19 cellular contexts compared by ENCODE assay signal in the genomic region with DNA sequence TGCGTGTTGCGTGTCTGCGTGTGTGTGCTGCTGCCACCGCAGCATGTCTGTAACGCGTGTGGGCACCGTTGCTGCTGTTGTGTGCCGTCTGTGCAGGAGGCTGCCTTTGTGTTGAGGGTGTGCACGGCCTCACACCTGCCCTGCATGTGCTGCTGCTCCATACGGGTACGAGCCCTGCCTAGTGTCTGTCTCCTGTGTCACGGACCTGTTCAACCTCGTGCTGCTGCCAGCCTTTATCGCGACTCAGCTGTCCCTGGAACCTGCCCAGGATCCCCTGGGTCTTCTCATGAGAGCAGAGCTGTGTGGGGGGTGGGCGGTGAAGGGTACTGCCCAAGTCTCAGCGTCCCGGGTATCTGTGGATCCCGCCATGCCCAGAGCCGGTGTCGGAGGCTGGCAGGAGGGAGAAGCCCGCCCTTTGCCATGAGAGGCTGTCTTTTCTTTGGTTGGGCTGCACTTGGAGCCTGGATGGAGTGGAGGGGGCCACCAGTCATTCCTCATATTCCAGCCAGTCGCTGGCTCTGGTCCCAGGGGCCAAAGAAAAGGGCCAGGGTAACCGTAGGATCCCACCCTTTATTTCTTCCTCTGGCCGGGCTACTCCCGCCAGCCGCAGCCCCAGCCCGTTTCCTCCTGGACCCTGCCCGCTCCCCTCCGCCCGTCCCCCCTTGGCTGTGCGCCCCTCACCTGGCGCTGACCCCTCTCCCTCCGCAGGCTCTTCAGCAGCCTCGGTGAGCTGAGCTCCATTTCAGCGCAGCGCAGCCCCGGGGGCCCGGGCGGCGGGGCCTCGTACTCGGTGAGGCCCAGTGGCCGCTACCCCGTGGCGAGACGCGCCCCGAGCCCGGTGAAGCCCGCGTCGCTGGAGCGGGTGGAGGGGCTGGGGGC. TPM values are rescaled to one million over a fixed set of nuclear protein-coding genes. Genes with fewer than 3 reads are reported as not detected.
A peak's percentile ranks its signal among the peaks of the same experiment; 100 is the strongest.
DNase-seq lines count a peak whose midpoint lies in the region; ATAC-seq and TF ChIP-seq lines count a peak whose summit lies in the region.
"Had no signal": no experiment of that assay in that cellular context is flagged by ENCODE, and none has a peak within 500 bp of the region (broad histone marks: within the 10 kb centered on the region; RNA-seq: fewer than 3 reads in every experiment).

No MANE protein-coding gene starts in this region.

- TF ChIP-seq CTCF in natural killer cell (IDR thresholded peaks at IDR 0.05) (no peak), heart left ventricle (IDR thresholded peaks at IDR 0.05) (no peak), osteoblast (IDR thresholded peaks at IDR 0.05; ENCODE audit: extremely low read depth, low read depth, low read length) (no peak)

- H2AFZ ChIP-seq in osteoblast (ENCODE audit: low read length): no peak overlapping the region

- H3K27ac Mint-ChIP-seq in natural killer cell treated with Interleukin-12 subunit alpha and Interleukin-12 subunit beta and Interleukin-15 and Interleukin-18, amount 100 ng/mL, for 72 hours: no peak overlapping the region
- H3K27ac Mint-ChIP-seq in natural killer cell: no peak overlapping the region
- H3K27ac Mint-ChIP-seq: CD4-positive, alpha-beta T cell; HFFc6; type B pancreatic cell had no signal

- H3K4me3 Mint-ChIP-seq in natural killer cell treated with Interleukin-12 subunit alpha and Interleukin-12 subunit beta and Interleukin-15 and Interleukin-18, amount 100 ng/mL, for 72 hours: no peak overlapping the region
- H3K4me3 Mint-ChIP-seq in natural killer cell: no peak overlapping the region
- H3K4me3 Mint-ChIP-seq: CD4-positive, alpha-beta T cell; HFFc6; type B pancreatic cell had no signal

- no peaks in the 10 kb centered on the region for H3K36me3 Mint-ChIP-seq in natural killer cell treated with Interleukin-12 subunit alpha and Interleukin-12 subunit beta and Interleukin-15 and Interleukin-18, amount 100 ng/mL, for 72 hours
- H3K36me3 Mint-ChIP-seq in natural killer cell: no peaks in the 10 kb centered on the region

- DNase-seq in natural killer cell treated with Interleukin-12 subunit alpha and Interleukin-12 subunit beta and Interleukin-15 and Interleukin-18, amount 100 ng/mL, for 72 hours (ENCODE audit: low spot score): peak; percentile 45
- DNase-seq in natural killer cell (no peak), heart left ventricle (peak in 4 of 5 donors; percentile 18 to 59 (median 24)), osteoblast (ENCODE audit: insufficient read length, low spot score, missing footprints) (peak; percentile 81), Kasumi-1 (lab: John Stamatoyannopoulos, UW) (no peak), NCI-H1092 treated with DMSO at 0.1 percent for 48 hours (lab: John Stamatoyannopoulos, UW) (no peak)
- no peak for DNase-seq in NK-92 treated with Interleukin-12 subunit alpha and Interleukin-12 subunit beta, amount 100 ng/mL, for 24 hours (lab: John Stamatoyannopoulos, UW)
- DNase-seq: activated CD4-positive, alpha-beta T cell treated with anti-CD3 and anti-CD28 coated beads for 1 hour; CD4-positive, alpha-beta T cell; colonic mucosa; foreskin fibroblast; HFFc6 had no signal

- peaks cover 2% of the 10 kb centered on the region for H4K20me1 ChIP-seq in osteoblast (ENCODE audit: insufficient read depth, low read length)

- no peak for ATAC-seq in natural killer cell treated with Interleukin-12 subunit alpha and Interleukin-12 subunit beta and Interleukin-15 and Interleukin-18, amount 100 ng/mL, for 72 hours
- no peak for ATAC-seq in natural killer cell
- no peak for ATAC-seq in heart left ventricle
- no peak for ATAC-seq in HG02623 (IDR thresholded peaks at IDR 0.05; ENCODE audit: unreplicated experiment)

- H3K9me3 ChIP-seq in heart left ventricle (no peaks in the 10 kb centered on the region), osteoblast (ENCODE audit: low read depth, low read length) (no peaks in the 10 kb centered on the region)
- H3K9me3 ChIP-seq: colonic mucosa, SJSA1 had no signal

- H3K4me2 ChIP-seq in osteoblast (ENCODE audit: insufficient read depth, low read length): no peak overlapping the region

- H3K27me3 ChIP-seq in heart left ventricle (peaks cover 0 to 42% (median 13%) of the 10 kb centered on the region in 9 donors), osteoblast (ENCODE audit: insufficient read depth, low read length) (peaks cover 15% of the 10 kb centered on the region)
- H3K27me3 ChIP-seq: colonic mucosa had no signal

- 37 to 71% (median 54%) methylated on average over 25 to 54 of the region's 54 CpGs for WGBS in heart left ventricle, 4 donors

- H3K36me3 ChIP-seq in heart left ventricle (peaks cover 0 to 33% (median 10%) of the 10 kb centered on the region in 9 donors), osteoblast (ENCODE audit: insufficient read depth, low read length) (no peaks in the 10 kb centered on the region)
- H3K36me3 ChIP-seq: colonic mucosa, SJSA1 had no signal

- no peak for TF ChIP-seq POLR2A in heart left ventricle (IDR thresholded peaks at IDR 0.05)

- peaks cover 3% of the 10 kb centered on the region in 2 donors for H3K4me1 Mint-ChIP-seq in natural killer cell treated with Interleukin-12 subunit alpha and Interleukin-12 subunit beta and Interleukin-15 and Interleukin-18, amount 100 ng/mL, for 72 hours (ENCODE audit: low read depth in 2 of 2)
- H3K4me1 Mint-ChIP-seq in natural killer cell: peaks cover 5 to 11% of the 10 kb centered on the region in 2 donors

- H3K79me2 ChIP-seq in osteoblast (ENCODE audit: insufficient read depth, low read length): no peaks in the 10 kb centered on the region

- no peak overlapping the region for H3K4me3 ChIP-seq in heart left ventricle
- no peak overlapping the region for H3K4me3 ChIP-seq in osteoblast (ENCODE audit: insufficient read depth, low read length)
- H3K4me3 ChIP-seq: colonic mucosa, SJSA1 had no signal

- intact Hi-C loops in natural killer cell (cut with micrococcal nuclease) (no loop called here), heart left ventricle (cut with DNase I) (no loop called here)

- H3K27ac ChIP-seq in heart left ventricle (peak overlapping the region in 1 of 12 donors; percentile 38), osteoblast (ENCODE audit: low read depth, low read length) (no peak overlapping the region)
- H3K27ac ChIP-seq: colonic mucosa, SJSA1 had no signal

- H3K9me3 Mint-ChIP-seq in natural killer cell treated with Interleukin-12 subunit alpha and Interleukin-12 subunit beta and Interleukin-15 and Interleukin-18, amount 100 ng/mL, for 72 hours: no peaks in the 10 kb centered on the region
- H3K9me3 Mint-ChIP-seq in natural killer cell: no peaks in the 10 kb centered on the region
- H3K9me3 Mint-ChIP-seq: CD4-positive, alpha-beta T cell; HFFc6; type B pancreatic cell had no signal

- H3K27me3 Mint-ChIP-seq in natural killer cell treated with Interleukin-12 subunit alpha and Interleukin-12 subunit beta and Interleukin-15 and Interleukin-18, amount 100 ng/mL, for 72 hours: no peaks in the 10 kb centered on the region
- H3K27me3 Mint-ChIP-seq in natural killer cell (ENCODE audit: low read depth in 2 of 2): peaks cover 0 to 6% of the 10 kb centered on the region in 2 donors
- H3K27me3 Mint-ChIP-seq: CD4-positive, alpha-beta T cell; type B pancreatic cell had no signal

- peaks cover 4 to 60% (median 35%) of the 10 kb centered on the region in 12 donors for H3K4me1 ChIP-seq in heart left ventricle
- H3K4me1 ChIP-seq in osteoblast (ENCODE audit: insufficient read depth, low read length): no peaks in the 10 kb centered on the region

RNA-seq across cellular contexts. Expression of a gene that starts 7.8 kb away (rescaled TPM):
- not detected for total RNA-seq in natural killer cell treated with Interleukin-12 subunit alpha and Interleukin-12 subunit beta and Interleukin-15 and Interleukin-18, amount 100 ng/mL, for 72 hours
- total RNA-seq in natural killer cell (not detected), heart left ventricle (1 to 10 TPM in 2 of 9 donors, under 1 TPM in 5, not detected in 2; 0.35 to 1.2 (median 0.50) TPM), osteoblast (1.4 TPM in 1 of 2 replicates, not detected in the other)
- polyA plus RNA-seq in heart left ventricle: under 1 TPM; 0.12 to 0.53 TPM
- total RNA-seq: CD4-positive, alpha-beta T cell; HFFc6; HT-29; NCI-H460; SJSA1; T-helper 2 cell treated with Interferon-gamma antibody and Interleukin-4, amounts not matched to agents 100 ng/mL and 5 ng/mL, for 36 hours had no signal
- polyA plus RNA-seq: AG04450 had no signal

RNA-seq across cellular contexts. Expression of a gene that starts 53.2 kb away (rescaled TPM):
- total RNA-seq in natural killer cell treated with Interleukin-12 subunit alpha and Interleukin-12 subunit beta and Interleukin-15 and Interleukin-18, amount 100 ng/mL, for 72 hours: 10 to 100 TPM; 15.7 to 26.1 TPM
- total RNA-seq in natural killer cell (10 to 100 TPM; 56.3 to 61.5 (median 58.5) TPM), heart left ventricle (10 to 100 TPM in 1 of 9 donors, 1 to 10 TPM in 8; 3.8 to 12.7 (median 6.4) TPM), osteoblast (17.7 and 20.3 TPM in 2 replicates)
- 1 to 10 TPM; 6.7 to 9.1 TPM for polyA plus RNA-seq in heart left ventricle

RNA-seq across cellular contexts. Expression of a gene that starts 57.6 kb away (rescaled TPM):
- total RNA-seq in natural killer cell treated with Interleukin-12 subunit alpha and Interleukin-12 subunit beta and Interleukin-15 and Interleukin-18, amount 100 ng/mL, for 72 hours: not detected
- under 1 TPM in 1 of 3 donors, not detected in 2; 0.07 TPM for total RNA-seq in natural killer cell
- total RNA-seq in heart left ventricle: 10 to 100 TPM; 11.3 to 36.0 (median 21.9) TPM
- polyA plus RNA-seq in heart left ventricle: 10 to 100 TPM; 14.9 to 23.2 TPM
- 0.36 and 0.59 TPM in 2 replicates for total RNA-seq in osteoblast
- total RNA-seq: CD4-positive, alpha-beta T cell; HT-29 had no signal

Comparison
In these comparisons a context has a peak if more than half of its experiments do, and no peak if none do; other contexts are left out.
1. DNase-seq: peak in natural killer cell treated with Interleukin-12 subunit alpha and Interleukin-12 subunit beta and Interleukin-15 and Interleukin-18, amount 100 ng/mL, for 72 hours (single experiment), heart left ventricle (4 of 5) and osteoblast (single experiment); none in natural killer cell (single experiment), Kasumi-1 (0 of 2), NK-92 treated with Interleukin-12 subunit alpha and Interleukin-12 subunit beta, amount 100 ng/mL, for 24 hours (single experiment) and NCI-H1092 treated with DMSO at 0.1 percent for 48 hours (single experiment).